ENCODE assay signal across 7 cellular contexts in the genomic region with DNA sequence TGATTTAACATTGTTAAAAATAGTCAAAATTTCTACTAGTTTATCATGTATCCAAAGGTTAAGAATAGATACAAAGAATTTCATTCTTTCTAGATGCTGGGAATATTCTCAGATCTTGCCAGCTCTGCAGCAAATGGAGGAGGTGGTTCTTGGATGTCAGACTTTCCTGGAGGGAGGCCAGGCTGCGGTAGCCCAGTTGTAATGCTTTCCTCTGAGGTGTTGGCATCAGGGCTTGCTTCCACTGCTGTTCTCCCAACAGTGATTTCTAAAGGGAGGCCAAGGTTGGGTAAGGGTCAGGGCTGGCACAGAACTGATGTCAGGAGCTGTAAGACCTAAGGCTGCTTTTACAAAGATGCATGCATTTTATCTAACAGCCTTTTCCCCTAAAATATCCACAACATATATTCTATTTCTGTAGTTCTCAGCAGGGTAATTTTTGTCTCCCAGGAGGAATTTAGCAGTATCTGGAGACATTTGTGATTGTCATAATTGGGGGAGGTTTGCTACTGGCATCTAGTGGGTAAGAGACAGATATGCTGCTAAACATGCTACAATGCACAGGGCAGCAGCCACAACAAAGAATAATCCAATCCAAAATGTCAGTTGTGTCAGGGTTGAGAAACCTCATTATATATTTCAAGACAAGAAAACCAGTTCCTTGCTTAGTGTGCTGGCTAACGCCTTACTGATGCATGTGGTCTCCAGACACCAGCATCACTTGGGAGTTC. TPM values are rescaled to one million over a fixed set of nuclear protein-coding genes. Genes with fewer than 3 reads are reported as not detected.
DNase-seq lines count a peak whose midpoint lies in the region; ATAC-seq, FAIRE-seq and TF ChIP-seq lines count a peak whose summit lies in the region.

No MANE protein-coding gene starts in this region.

- DNase-seq in GM23248 (peak; percentile 74), Panc1 (ENCODE audit: low read depth, low spot score) (no peak), cardiac septum (ENCODE audit: low spot score) (peak; percentile 83), urothelium cell line (ENCODE audit: low spot score) (peak; percentile 14), GM10248 (ENCODE audit: extremely low spot score) (no peak)

- peaks cover 14% of the 10 kb centered on the region for H3F3A ChIP-seq in GM23248 (ENCODE audit: insufficient read depth)

- H3K4me3 ChIP-seq in GM23248: no peak overlapping the region
- H3K4me3 ChIP-seq in Panc1 (ENCODE audit: low read depth in 2 of 2, low read length in 2 of 2): no peak overlapping the region

- TF ChIP-seq CTCF in Panc1 (IDR thresholded peaks at IDR 0.05): peak; percentile 34; the same call in 1 of the 2 replicates
- TF ChIP-seq CTCF in GM10248 (IDR thresholded peaks at IDR 0.05; ENCODE audit: control extremely low read depth, extremely low read depth, low read depth, missing control alignments): no peak

- BruUV-seq in Panc1 (replicated peaks; lab: Mats Ljungman, UMichigan): no TSS peak

- H3K36me3 ChIP-seq in GM23248 (ENCODE audit: low read depth) (no peaks in the 10 kb centered on the region), Panc1 (ENCODE audit: control insufficient read depth, insufficient read depth, low read length) (no peaks in the 10 kb centered on the region)

- FAIRE-seq in urothelium cell line (lab: Jason Lieb, UNC): no peak

- no peak overlapping the region for H3K9ac ChIP-seq in GM23248

- intact Hi-C loops in Panc1 (cut with micrococcal nuclease; ENCODE audit: unreplicated experiment) (no loop called here), cardiac septum (cut with DNase I) (loop anchor here (10.0 kb wide), 1 partner anchor 708 kb away; no protein-coding TSS in a partner anchor)

- CTCF ChIA-PET in Panc1 (lab: Charles Lee) (no interaction called here), GM10248 (lab: Yijun Ruan, JAX) (no interaction called here)

- H3K4me1 ChIP-seq in GM23248 (ENCODE audit: insufficient read depth): peaks cover 23% of the 10 kb centered on the region
- peaks cover 23% of the 10 kb centered on the region; the same call in 1 of the 2 replicates for H3K4me1 ChIP-seq in Panc1 (ENCODE audit: control insufficient read depth, insufficient read depth, low read length)

- WGBS in GM23248 (ENCODE audit: low coverage in 1 of 2, low lambda C conversion rate in 2 of 2, missing lambda C conversion rate in 2 of 2), 2 experiments: 43 to 46% methylated on average over 2 of the region's 2 CpGs

- no peak overlapping the region for H3K27ac ChIP-seq in GM23248
- peak overlapping the region; percentile 72 for H3K27ac ChIP-seq in Panc1 (ENCODE audit: low read length)

- no peak overlapping the region for H3K4me2 ChIP-seq in GM23248 (ENCODE audit: unreplicated experiment)

- H3K9me3 ChIP-seq in GM23248 (ENCODE audit: low read depth) (no peaks in the 10 kb centered on the region), Panc1 (ENCODE audit: control insufficient read depth, insufficient read depth, low read depth, low read length) (peaks cover 4% of the 10 kb centered on the region; the same call in 1 of the 2 replicates)

- no peak overlapping the region for H2AFZ ChIP-seq in GM23248

- peaks cover 13% of the 10 kb centered on the region; the same call in 1 of the 2 replicates for H3K27me3 ChIP-seq in GM23248 (replicated peaks; ENCODE audit: insufficient read depth)
- H3K27me3 ChIP-seq in Panc1 (ENCODE audit: control insufficient read depth, insufficient read depth, low read length): no peaks in the 10 kb centered on the region

- no peaks in the 10 kb centered on the region for H3K9me2 ChIP-seq in GM23248 (ENCODE audit: insufficient read depth)

- H4K20me1 ChIP-seq in GM23248 (ENCODE audit: insufficient read depth): no peaks in the 10 kb centered on the region

- in situ Hi-C loops in GM23248 (cut with MboI) (loop anchor here (25.0 kb wide), 1 partner anchor 451 kb away; no protein-coding TSS in a partner anchor), Panc1 (cut with HindIII; ENCODE audit: low pct_unique_long_range_greater_than_20kb, low sequenced_read_pairs) (no loop called here)

- no peaks in the 10 kb centered on the region for H3K79me2 ChIP-seq in GM23248 (ENCODE audit: insufficient read depth)

- POLR2A ChIA-PET in Panc1 (lab: Charles Lee) (no interaction called here), GM10248 (lab: Yijun Ruan, JAX) (no interaction called here)

- peak; percentile 52 for ATAC-seq in Panc1
- ATAC-seq in HG03460 (IDR thresholded peaks at IDR 0.05; ENCODE audit: unreplicated experiment): no peak
- no peak for ATAC-seq in HG03108 (IDR thresholded peaks at IDR 0.05; ENCODE audit: unreplicated experiment)

RNA-seq across cellular contexts. Expression of a gene that starts 42.0 kb away (rescaled TPM):
- not detected in 2 replicates for total RNA-seq in GM23248 (2014; rRNA removed; shearing (Covaris generic))
- polyA plus RNA-seq in GM23248 (2016; fragmentation: Nextera tagmentation; extraction: Ambion mirVana): not detected in 2 replicates
- total RNA-seq in Panc1 (2021; ENCODE audit: unreplicated experiment) (3.7 TPM), cardiac septum (0.51 TPM)
- polyA plus RNA-seq in Panc1 (2012; ENCODE audit: insufficient read length): 3.1 TPM

Comparison
In these comparisons a context has a peak if more than half of its experiments do, and no peak if none do; other contexts are left out.
1. DNase-seq: peak in GM23248 (single experiment), cardiac septum (single experiment) and urothelium cell line (single experiment); none in Panc1 (single experiment) and GM10248 (single experiment).